In the genomic region with DNA sequence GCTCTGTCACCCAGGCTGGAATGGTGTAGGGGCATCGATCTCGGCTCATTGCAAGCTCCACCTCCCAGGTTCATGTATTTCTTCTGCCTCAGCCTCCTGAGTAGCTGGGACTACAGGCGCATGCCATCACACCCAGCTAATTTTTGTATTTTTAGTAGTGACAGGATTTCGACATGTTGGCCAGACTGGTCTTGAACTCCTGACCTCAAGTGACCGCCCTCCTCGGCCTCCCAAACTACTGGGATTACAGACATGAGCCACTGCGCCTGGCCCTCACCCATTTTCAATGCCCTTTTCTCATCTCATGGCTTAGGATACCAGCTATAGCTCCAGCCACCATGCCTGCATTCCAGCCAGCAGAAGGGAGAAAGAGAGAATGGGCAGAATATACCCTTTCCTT, we compare ENCODE assay signal across 31 cellular contexts. TPM values are rescaled to one million over a fixed set of nuclear protein-coding genes. Genes with fewer than 3 reads are reported as not detected.
"Had no signal": no experiment of that assay in that cellular context is flagged by ENCODE, and none has a peak within 500 bp of the region (broad histone marks: within the 10 kb centered on the region; RNA-seq: fewer than 3 reads in every experiment).

No MANE protein-coding gene starts in this region.

- H3K27me3 ChIP-seq: adrenal gland, body of pancreas, brain microvascular endothelial cell, breast epithelium had no signal

- H3K4me3 ChIP-seq: adrenal gland, body of pancreas, breast epithelium had no signal

- H3K9me3 ChIP-seq: adrenal gland, body of pancreas, breast epithelium had no signal

- H3K36me3 ChIP-seq: adrenal gland, brain microvascular endothelial cell, breast epithelium, WERI-Rb-1 had no signal

- H3K27ac ChIP-seq: adrenal gland, body of pancreas, brain microvascular endothelial cell, breast epithelium, WERI-Rb-1 had no signal

- DNase-seq: activated CD4-positive, alpha-beta memory T cell treated with anti-CD3 and anti-CD28 coated beads, Interleukin-2, amount 10 ng/mL, durations not matched to agents 7 days and 5 days; activated CD4-positive, alpha-beta T cell treated with anti-CD3 and anti-CD28 coated beads for 1 hour; activated CD4-positive, alpha-beta T cell treated with anti-CD3 and anti-CD28 coated beads for 36 hours; activated CD4-positive, alpha-beta T cell treated with anti-CD3 and anti-CD28 coated beads for 48 hours; activated CD4-positive, alpha-beta T cell treated with anti-CD3 and anti-CD28 coated beads, Interleukin-2, amount 10 ng/mL, durations not matched to agents 7 days and 5 days; activated CD4-positive, alpha-beta T cell treated with anti-CD3 and anti-CD28 coated beads, Interleukin-2, amount 50 U/mL, for 48 hours; activated CD4-positive, CD25-positive, alpha-beta regulatory T cell; activated CD8-positive, alpha-beta memory T cell treated with anti-CD3 and anti-CD28 coated beads for 24 hours; activated CD8-positive, alpha-beta memory T cell treated with anti-CD3 and anti-CD28 coated beads, Interleukin-2, amount 10 ng/mL, durations not matched to agents 7 days and 5 days; activated CD8-positive, alpha-beta memory T cell treated with anti-CD3 and anti-CD28 coated beads, Interleukin-2, amount 50 U/mL, for 48 hours; activated CD8-positive, alpha-beta T cell treated with anti-CD3 and anti-CD28 coated beads, Interleukin-2, amount 10 ng/mL, durations not matched to agents 7 days and 5 days; activated effector memory CD4-positive, alpha-beta T cell treated with Interleukin-2 at 50 U/mL for 16 hours; activated gamma-delta T cell; activated naive CD4-positive, alpha-beta T cell treated with anti-CD3 and anti-CD28 coated beads for 36 hours; activated naive CD4-positive, alpha-beta T cell treated with anti-CD3 and anti-CD28 coated beads, Interleukin-2, amount 50 U/mL, for 16 hours; activated naive CD8-positive, alpha-beta T cell treated with anti-CD3 and anti-CD28 coated beads for 36 hours; activated T-cell treated with anti-CD3 and anti-CD28 coated beads, Interleukin-2, amount 50 U/mL, for 24 hours; activated T-cell treated with anti-CD3 and anti-CD28 coated beads, Interleukin-2, amount 50 U/mL, for 48 hours; adrenal gland; amniotic stem cell; body of pancreas; brain microvascular endothelial cell; central memory CD4-positive, alpha-beta T cell; T-helper 1 cell; T-helper 2 cell; T-helper 9 cell; WERI-Rb-1 had no signal

- ATAC-seq: activated CD4-positive, alpha-beta T cell treated with anti-CD3 and anti-CD28 coated beads for 36 hours; activated CD4-positive, CD25-positive, alpha-beta regulatory T cell treated with anti-CD3 and anti-CD28 coated beads, Interleukin-2, amount 50 U/mL, for 24 hours; activated CD8-positive, alpha-beta memory T cell treated with anti-CD3 and anti-CD28 coated beads, Interleukin-2, amount 10 ng/mL, durations not matched to agents 7 days and 5 days; activated CD8-positive, alpha-beta T cell treated with anti-CD3 and anti-CD28 coated beads, Interleukin-2, amount 10 ng/mL, durations not matched to agents 7 days and 5 days; activated naive CD4-positive, alpha-beta T cell treated with anti-CD3 and anti-CD28 coated beads, Interleukin-2, amount 50 U/mL, for 72 hours; body of pancreas; WTC11 had no signal

- H3K4me1 ChIP-seq: adrenal gland, body of pancreas, breast epithelium had no signal

RNA-seq across cellular contexts. Expression of a gene that starts 12.9 kb away (rescaled TPM):
- total RNA-seq: activated naive CD8-positive, alpha-beta T cell treated with anti-CD3 and anti-CD28 coated beads for 36 hours had no signal
